In the genomic region with DNA sequence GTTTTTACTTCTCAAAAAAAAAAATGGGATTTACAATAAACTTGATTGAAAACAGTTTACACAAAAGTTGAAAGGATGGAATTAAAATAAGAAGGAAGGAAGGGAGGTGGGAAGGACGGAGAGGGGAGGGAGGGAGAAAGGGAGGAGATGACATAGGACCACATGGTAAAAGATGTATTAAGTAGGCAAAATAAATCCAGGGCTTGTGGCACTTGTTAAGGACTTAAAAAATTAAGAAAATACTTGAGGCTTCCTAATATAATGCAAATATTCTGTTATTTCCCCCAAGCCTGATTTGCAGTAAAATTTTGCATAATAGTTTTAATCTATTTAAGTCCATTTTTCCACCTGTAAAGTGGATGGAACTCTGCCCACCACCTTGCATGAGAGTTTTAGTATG, we compare ENCODE assay signal across 9 cellular contexts. TPM values are rescaled to one million over a fixed set of nuclear protein-coding genes. Genes with fewer than 3 reads are reported as not detected.
"Had no signal": no experiment of that assay in that cellular context is flagged by ENCODE, and none has a peak within 500 bp of the region (broad histone marks: within the 10 kb centered on the region; RNA-seq: fewer than 3 reads in every experiment).

No MANE protein-coding gene starts in this region.

- ATAC-seq: GM12878 had no signal

- H3K4me3 ChIP-seq: GM12878 had no signal

- DNase-seq: GDM1, GF-D8 had no signal

- FAIRE-seq: G401.6, GM12878, GM12891, GM12892, GM18507, GM19239 had no signal

RNA-seq across cellular contexts. Expression of a gene that starts 27.5 kb away (rescaled TPM):
- total RNA-seq: G401, GM12878 had no signal
- polyA plus RNA-seq: GM12878 had no signal
